9 cellular contexts compared by ENCODE assay signal in genomic region chr11:67409781-67410368, GRCh38. TPM values are rescaled to one million over a fixed set of nuclear protein-coding genes. Genes with fewer than 3 reads are reported as not detected.
DNase-seq lines count a peak whose midpoint lies in the region; ATAC-seq, FAIRE-seq and TF ChIP-seq lines count a peak whose summit lies in the region.
"Had no signal": no experiment of that assay in that cellular context is flagged by ENCODE, and none has a peak within 500 bp of the region (broad histone marks: within the 10 kb centered on the region; RNA-seq: fewer than 3 reads in every experiment).

No MANE protein-coding gene starts in this region.

- no peaks in the 10 kb centered on the region for H3K27me3 ChIP-seq in K562 (ENCODE audit: control insufficient read depth in 2 of 2, insufficient read depth in 2 of 2, low read length in 2 of 2)
- peaks cover 16% of the 10 kb centered on the region for H3K27me3 ChIP-seq in rectal smooth muscle tissue (ENCODE audit: control insufficient read depth, insufficient read depth, low read length)

- TF ChIP-seq EP300 in K562 (IDR thresholded peaks at IDR 0.05; ENCODE audit: low read length) = no peak

- POLR2A ChIA-PET in K562 (lab: Yijun Ruan, JAX) = no interaction called here

- H4K20me1 ChIP-seq in K562 (replicated peaks; ENCODE audit: control insufficient read depth, insufficient read depth, low read length) = no peaks in the 10 kb centered on the region; the same call in 1 of the 2 replicates

- 34% methylated on average over 9 of the region's 13 CpGs for WGBS in K562 (ENCODE audit: insufficient coverage, low coverage, missing lambda C conversion rate)

- H3K9me3 ChIP-seq in K562 (replicated peaks; ENCODE audit: control insufficient read depth, insufficient read depth, low read depth, low read length) = no peaks in the 10 kb centered on the region

- intact Hi-C loops in K562 (cut with micrococcal nuclease) = no loop called here

- peak; percentile 22; the same call in 1 of the 3 replicates for ATAC-seq in K562
- no peak for ATAC-seq in GM19452 (IDR thresholded peaks at IDR 0.05; ENCODE audit: unreplicated experiment)

- CTCF ChIA-PET in K562 (lab: Yijun Ruan, JAX; ENCODE audit: low intra/inter-chr PET ratio) = no interaction called here

- H3K4me3 ChIP-seq in K562 (no peak overlapping the region), rectal smooth muscle tissue (ENCODE audit: low read length) (peak overlapping the region; percentile 2)
- H3K4me3 ChIP-seq: cardiac muscle cell had no signal

- H3K4me1 ChIP-seq in K562 (replicated peaks in 1 of 2; ENCODE audit: control insufficient read depth in 2 of 2, insufficient read depth in 2 of 2, low read length in 2 of 2) (peaks cover 21 to 66% of the 10 kb centered on the region in 2 experiments), rectal smooth muscle tissue (ENCODE audit: control insufficient read depth, insufficient read depth, low read length) (no peaks in the 10 kb centered on the region)

- no peak overlapping the region for H2AFZ ChIP-seq in K562 (ENCODE audit: low read depth, low read length)

- no peak overlapping the region for H3K4me2 ChIP-seq in K562 (ENCODE audit: insufficient read depth, low read length)

- in situ Hi-C loops in K562 (cut with MboI) = no loop called here

- peak; percentile 60 for FAIRE-seq in GM18507 (lab: Jason Lieb, UNC)
- FAIRE-seq in K562 (lab: Jason Lieb, UNC) = no peak

- DNase-seq in GM18507 (ENCODE audit: extremely low spot score, insufficient read length, low read depth) (no peak), NCI-H146 (lab: John Stamatoyannopoulos, UW) (peak; percentile 95), K562 (ENCODE audit: extremely low read depth in 1 of 4, low spot score in 3 of 4) (peak in 3 of 4 experiments; percentile 31 to 40 (median 31)), UCSD-AML1 (lab: John Stamatoyannopoulos, UW; ENCODE audit: unreplicated experiment) (no peak)
- DNase-seq in stimulated activated CD4-positive, alpha-beta T cell treated with anti-CD3 and anti-CD28 coated beads, Interleukin-12 subunit alpha, Interleukin-12 subunit beta, amount 100 ng/mL, for 4 hours = no peak
- DNase-seq: kidney glomerular epithelial cell had no signal

- no peaks in the 10 kb centered on the region for H3K79me2 ChIP-seq in K562 (ENCODE audit: control insufficient read depth, insufficient read depth, low read length)

- H3K9me1 ChIP-seq in K562 (ENCODE audit: control insufficient read depth, insufficient read depth, low read length) = no peaks in the 10 kb centered on the region

- no TSS peak for BruUV-seq in K562 (replicated peaks; lab: Mats Ljungman, UMichigan)

- H3K9ac ChIP-seq in K562 (ENCODE audit: insufficient read depth in 1 of 2, low read depth in 2 of 2, low read length in 2 of 2) (peak overlapping the region in 1 of 2 experiments; percentile 69; a peak in 2 of 4 replicates), rectal smooth muscle tissue (ENCODE audit: low read length) (no peak overlapping the region)

- no peak for TF ChIP-seq RAD21 in K562 (CRISPR knock-in tag; conservative IDR thresholded peaks at IDR 0.05 in 1 of 2, IDR thresholded peaks at IDR 0.05 in 1 of 2)

- TF ChIP-seq POLR2A in K562 (conservative IDR thresholded peaks at IDR 0.05) = no peak

- H3K36me3 ChIP-seq in K562 (ENCODE audit: control insufficient read depth, insufficient read depth, low read length) (no peaks in the 10 kb centered on the region), rectal smooth muscle tissue (ENCODE audit: control insufficient read depth, insufficient read depth, low read length) (no peaks in the 10 kb centered on the region)
- H3K36me3 ChIP-seq: cardiac muscle cell had no signal

- no peak for TF ChIP-seq CTCF in K562 (IDR thresholded peaks at IDR 0.05 in 2 of 3, conservative IDR thresholded peaks at IDR 0.05 in 1 of 3; ENCODE audit: insufficient read depth in 2 of 3, low read depth in 1 of 3, low read length in 3 of 3)

- H3K27ac ChIP-seq in K562 (ENCODE audit: extremely low read depth, low read depth, low read length) (no peak overlapping the region), rectal smooth muscle tissue (ENCODE audit: low read depth, low read length) (no peak overlapping the region)
- H3K27ac ChIP-seq: cardiac muscle cell had no signal

RNA-seq across cellular contexts. Expression of gene CARNS1, which starts 5.6 kb away (rescaled TPM):
- 0.49 TPM in 1 of 2 replicates, not detected in the other for total RNA-seq in K562 (2011; cell fraction: chromatin; rRNA removed; ENCODE audit: low replicate concordance)
- 0.13 and 0.17 TPM in 2 replicates for total RNA-seq in K562 (2011; cell fraction: nucleolus; rRNA removed)
- 0.15 TPM in 2 replicates for total RNA-seq in K562 (2011; cell fraction: nucleoplasm; rRNA removed)
- total RNA-seq in K562 (2014; rRNA removed) = 0.12 and 0.18 TPM in 2 replicates
- total RNA-seq in K562 (2014; rRNA removed; fragmentation: Illumina TruSeq; extraction: Trizol) = not detected in 2 replicates
- total RNA-seq in K562 (2015; rRNA removed; fragmentation: Illumina TruSeq; extraction: Trizol) = 0.04 TPM in 1 of 2 replicates, not detected in the other
- 0.07 and 0.13 TPM in 2 replicates for total RNA-seq in K562 (2021)
- polyA plus RNA-seq in K562 (2011; rRNA removed) = 0.04 and 0.06 TPM in 2 replicates
- polyA plus RNA-seq in K562 (2011; cell fraction: cytosol; rRNA removed) = 0.03 and 0.15 TPM in 2 replicates
- polyA plus RNA-seq in K562 (2011; cell fraction: nucleus; rRNA removed) = 0.11 and 0.37 TPM in 2 replicates
- polyA plus RNA-seq in K562 (2012) = 0.17 and 0.24 TPM in 2 replicates
- 0.06 and 0.07 TPM in 2 replicates for polyA plus RNA-seq in K562 (2014; fragmentation: Illumina TruSeq; extraction: Trizol)
- under 1 TPM in 1 of 2 experiments, not detected in 1; 0.01 TPM for polyA plus RNA-seq in K562 (2014; fragmentation: Nextera tagmentation; extraction: Ambion mirVana)
- 0.03 and 0.07 TPM in 2 replicates for polyA plus RNA-seq in K562 (2014; rRNA removed)
- 0.04 TPM in 1 of 2 replicates, not detected in the other for polyA minus RNA-seq in K562 (2011; rRNA and poly(A)+ RNA removed)
- polyA minus RNA-seq in K562 (2011; cell fraction: cytosol; rRNA and poly(A)+ RNA removed) = not detected in 2 replicates
- polyA minus RNA-seq in K562 (2011; cell fraction: nucleus; rRNA and poly(A)+ RNA removed) = not detected in 2 replicates

RNA-seq across cellular contexts. Expression of gene TBC1D10C, which starts 6.0 kb away (rescaled TPM):
- 0.39 and 3.0 TPM in 2 replicates for total RNA-seq in K562 (2011; cell fraction: chromatin; rRNA removed; ENCODE audit: low replicate concordance)
- 1.8 and 3.3 TPM in 2 replicates for total RNA-seq in K562 (2011; cell fraction: nucleolus; rRNA removed)
- total RNA-seq in K562 (2011; cell fraction: nucleoplasm; rRNA removed) = 0.81 and 1.9 TPM in 2 replicates
- total RNA-seq in K562 (2014; rRNA removed) = 0.68 and 1.1 TPM in 2 replicates
- total RNA-seq in K562 (2014; rRNA removed; fragmentation: Illumina TruSeq; extraction: Trizol) = 0.22 and 0.26 TPM in 2 replicates
- 0.90 and 1.1 TPM in 2 replicates for total RNA-seq in K562 (2015; rRNA removed; fragmentation: Illumina TruSeq; extraction: Trizol)
- 1.2 and 1.5 TPM in 2 replicates for total RNA-seq in K562 (2021)
- 0.95 and 1.1 TPM in 2 replicates for polyA plus RNA-seq in K562 (2011; rRNA removed)
- 1.1 and 2.0 TPM in 2 replicates for polyA plus RNA-seq in K562 (2011; cell fraction: cytosol; rRNA removed)
- 8.2 and 12.2 TPM in 2 replicates for polyA plus RNA-seq in K562 (2011; cell fraction: nucleus; rRNA removed)
- polyA plus RNA-seq in K562 (2012) = 1.2 and 2.3 TPM in 2 replicates
- polyA plus RNA-seq in K562 (2014; fragmentation: Illumina TruSeq; extraction: Trizol) = 0.16 and 0.71 TPM in 2 replicates
- not detected for polyA plus RNA-seq in K562 (2014; fragmentation: Nextera tagmentation; extraction: Ambion mirVana)
- polyA plus RNA-seq in K562 (2014; rRNA removed) = 0.93 and 1.7 TPM in 2 replicates
- polyA minus RNA-seq in K562 (2011; rRNA and poly(A)+ RNA removed) = 0.27 and 0.53 TPM in 2 replicates
- polyA minus RNA-seq in K562 (2011; cell fraction: cytosol; rRNA and poly(A)+ RNA removed) = not detected in 2 replicates
- 1.8 and 2.3 TPM in 2 replicates for polyA minus RNA-seq in K562 (2011; cell fraction: nucleus; rRNA and poly(A)+ RNA removed)
- total RNA-seq: cardiac muscle cell had no signal

RNA-seq across cellular contexts. Expression of gene PPP1CA, which starts 8.2 kb away (rescaled TPM):
- 37.0 and 127 TPM in 2 replicates for total RNA-seq in K562 (2011; cell fraction: chromatin; rRNA removed; ENCODE audit: low replicate concordance)
- total RNA-seq in K562 (2011; cell fraction: nucleolus; rRNA removed) = 133 and 148 TPM in 2 replicates
- 56.8 and 75.5 TPM in 2 replicates for total RNA-seq in K562 (2011; cell fraction: nucleoplasm; rRNA removed)
- total RNA-seq in K562 (2014; rRNA removed) = 228 and 302 TPM in 2 replicates
- 104 and 122 TPM in 2 replicates for total RNA-seq in K562 (2014; rRNA removed; fragmentation: Illumina TruSeq; extraction: Trizol)
- 188 and 200 TPM in 2 replicates for total RNA-seq in K562 (2015; rRNA removed; fragmentation: Illumina TruSeq; extraction: Trizol)
- 235 and 242 TPM in 2 replicates for total RNA-seq in K562 (2021)
- polyA plus RNA-seq in K562 (2011; rRNA removed) = 167 and 176 TPM in 2 replicates
- polyA plus RNA-seq in K562 (2011; cell fraction: cytosol; rRNA removed) = 324 and 501 TPM in 2 replicates
- 128 and 201 TPM in 2 replicates for polyA plus RNA-seq in K562 (2011; cell fraction: nucleus; rRNA removed)
- polyA plus RNA-seq in K562 (2012) = 225 and 287 TPM in 2 replicates
- polyA plus RNA-seq in K562 (2014; fragmentation: Illumina TruSeq; extraction: Trizol) = 205 and 253 TPM in 2 replicates
- polyA plus RNA-seq in K562 (2014; fragmentation: Nextera tagmentation; extraction: Ambion mirVana) = 10 to 100 TPM; 18.2 to 51.4 TPM
- 191 and 208 TPM in 2 replicates for polyA plus RNA-seq in K562 (2014; rRNA removed)
- 80.8 and 116 TPM in 2 replicates for polyA minus RNA-seq in K562 (2011; rRNA and poly(A)+ RNA removed)
- polyA minus RNA-seq in K562 (2011; cell fraction: cytosol; rRNA and poly(A)+ RNA removed) = 120 and 127 TPM in 2 replicates
- polyA minus RNA-seq in K562 (2011; cell fraction: nucleus; rRNA and poly(A)+ RNA removed) = 44.8 and 70.1 TPM in 2 replicates

RNA-seq across cellular contexts. Expression of gene RAD9A, which starts 18.1 kb away (rescaled TPM):
- 59.7 and 169 TPM in 2 replicates for total RNA-seq in K562 (2011; cell fraction: chromatin; rRNA removed; ENCODE audit: low replicate concordance)
- total RNA-seq in K562 (2011; cell fraction: nucleolus; rRNA removed) = 116 and 126 TPM in 2 replicates
- 63.0 and 77.4 TPM in 2 replicates for total RNA-seq in K562 (2011; cell fraction: nucleoplasm; rRNA removed)
- 17.1 and 25.1 TPM in 2 replicates for total RNA-seq in K562 (2014; rRNA removed)
- 5.7 and 6.7 TPM in 2 replicates for total RNA-seq in K562 (2014; rRNA removed; fragmentation: Illumina TruSeq; extraction: Trizol)
- 15.3 and 16.1 TPM in 2 replicates for total RNA-seq in K562 (2015; rRNA removed; fragmentation: Illumina TruSeq; extraction: Trizol)
- total RNA-seq in K562 (2021) = 33.3 and 41.2 TPM in 2 replicates
- polyA plus RNA-seq in K562 (2011; rRNA removed) = 16.0 and 30.7 TPM in 2 replicates
- polyA plus RNA-seq in K562 (2011; cell fraction: cytosol; rRNA removed) = 23.8 and 34.6 TPM in 2 replicates
- 98.1 and 127 TPM in 2 replicates for polyA plus RNA-seq in K562 (2011; cell fraction: nucleus; rRNA removed)
- 33.0 and 38.6 TPM in 2 replicates for polyA plus RNA-seq in K562 (2012)
- polyA plus RNA-seq in K562 (2014; fragmentation: Illumina TruSeq; extraction: Trizol) = 27.3 and 29.2 TPM in 2 replicates
- 1 to 10 TPM; 1.4 to 1.5 TPM for polyA plus RNA-seq in K562 (2014; fragmentation: Nextera tagmentation; extraction: Ambion mirVana)
- 35.9 and 39.7 TPM in 2 replicates for polyA plus RNA-seq in K562 (2014; rRNA removed)
- 5.2 and 7.3 TPM in 2 replicates for polyA minus RNA-seq in K562 (2011; rRNA and poly(A)+ RNA removed)
- 15.1 and 20.2 TPM in 2 replicates for polyA minus RNA-seq in K562 (2011; cell fraction: cytosol; rRNA and poly(A)+ RNA removed)
- polyA minus RNA-seq in K562 (2011; cell fraction: nucleus; rRNA and poly(A)+ RNA removed) = 22.5 and 24.4 TPM in 2 replicates

RNA-seq across cellular contexts. Expression of gene RPS6KB2, which starts 18.4 kb away (rescaled TPM):
- total RNA-seq in K562 (2011; cell fraction: chromatin; rRNA removed; ENCODE audit: low replicate concordance) = 106 and 334 TPM in 2 replicates
- 232 and 293 TPM in 2 replicates for total RNA-seq in K562 (2011; cell fraction: nucleolus; rRNA removed)
- 151 and 161 TPM in 2 replicates for total RNA-seq in K562 (2011; cell fraction: nucleoplasm; rRNA removed)
- total RNA-seq in K562 (2014; rRNA removed) (115 and 132 TPM in 2 replicates), K562 (2014; rRNA removed; fragmentation: Illumina TruSeq; extraction: Trizol) (23.8 and 33.6 TPM in 2 replicates), K562 (2015; rRNA removed; fragmentation: Illumina TruSeq; extraction: Trizol) (73.0 and 74.5 TPM in 2 replicates), K562 (2021) (98.8 and 101 TPM in 2 replicates)
- polyA plus RNA-seq in K562 (2011; rRNA removed) (75.5 and 82.6 TPM in 2 replicates), K562 (2014; fragmentation: Illumina TruSeq; extraction: Trizol) (84.2 and 101 TPM in 2 replicates), K562 (2014; fragmentation: Nextera tagmentation; extraction: Ambion mirVana) (1 to 10 TPM in 1 of 2 experiments, under 1 TPM in 1; 0.42 to 3.1 TPM), K562 (2014; rRNA removed) (122 and 132 TPM in 2 replicates)
- polyA plus RNA-seq in K562 (2011; cell fraction: cytosol; rRNA removed) = 85.9 and 172 TPM in 2 replicates
- polyA plus RNA-seq in K562 (2011; cell fraction: nucleus; rRNA removed) = 259 and 345 TPM in 2 replicates
- 64.6 and 80.7 TPM in 2 replicates for polyA plus RNA-seq in K562 (2012)
- polyA minus RNA-seq in K562 (2011; rRNA and poly(A)+ RNA removed) = 44.1 and 67.9 TPM in 2 replicates
- 44.3 and 51.4 TPM in 2 replicates for polyA minus RNA-seq in K562 (2011; cell fraction: cytosol; rRNA and poly(A)+ RNA removed)
- polyA minus RNA-seq in K562 (2011; cell fraction: nucleus; rRNA and poly(A)+ RNA removed) = 68.7 and 72.5 TPM in 2 replicates

Comparison
In these comparisons a context has a peak if more than half of its experiments do, and no peak if none do; other contexts are left out.
1. DNase-seq: peak in NCI-H146 (single experiment) and K562 (3 of 4); none in GM18507 (single experiment), stimulated activated CD4-positive, alpha-beta T cell treated with anti-CD3 and anti-CD28 coated beads, Interleukin-12 subunit alpha, Interleukin-12 subunit beta, amount 100 ng/mL, for 4 hours (single experiment) and UCSD-AML1 (single experiment).